In genomic region chr3:90033242-90033641, GRCh38 we compare ENCODE assay signal across 1 cellular context.
TF ChIP-seq lines count a peak whose summit lies in the region.

No MANE protein-coding gene starts in this region.

TF ChIP-seq in GM23338, 12 proteins besides CTCF, POLR2A, EP300 and RAD21 (continued from another document):
- TF ChIP-seq REST (IDR thresholded peaks at IDR 0.05; ENCODE audit: unreplicated experiment) (no peak), ETS1 (IDR thresholded peaks at IDR 0.05) (no peak)
